9 cellular contexts compared by ENCODE assay signal in the genomic region with DNA sequence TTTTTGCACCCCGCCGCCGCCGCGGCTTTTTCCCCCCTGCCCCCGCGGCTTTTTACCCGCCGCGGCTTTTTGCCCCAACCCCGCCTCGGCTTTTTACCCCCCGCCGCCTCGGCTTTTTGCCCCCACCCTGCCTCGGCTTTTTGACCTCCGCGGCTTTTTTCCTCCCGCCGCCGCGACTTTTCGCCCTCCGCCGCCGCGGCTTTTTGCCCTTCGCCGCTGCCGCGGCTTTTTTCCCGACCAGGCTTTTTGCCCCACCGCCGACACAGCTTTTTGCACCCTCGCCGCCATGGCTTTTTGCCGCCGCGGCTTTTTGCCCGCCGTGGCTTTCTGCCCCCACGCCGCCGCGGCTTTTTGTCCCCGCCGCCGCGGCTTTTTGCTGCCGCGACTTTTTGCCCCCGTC.
DNase-seq lines count a peak whose midpoint lies in the region; ATAC-seq and TF ChIP-seq lines count a peak whose summit lies in the region.
"Had no signal": no experiment of that assay in that cellular context is flagged by ENCODE, and none has a peak within 500 bp of the region (broad histone marks: within the 10 kb centered on the region; RNA-seq: fewer than 3 reads in every experiment).

No MANE protein-coding gene starts in this region.

- H3K9me3 Mint-ChIP-seq in HFFc6, result no peaks in the 10 kb centered on the region
- peaks cover 0 to 2% (median 0%) of the 10 kb centered on the region in 7 donors for H3K9me3 Mint-ChIP-seq in naive B cell

- H3K27me3 Mint-ChIP-seq in HFFc6 (ENCODE audit: insufficient read depth), result peaks cover 2% of the 10 kb centered on the region; the same call in 1 of the 2 replicates
- peaks cover 0 to 11% (median 7%) of the 10 kb centered on the region in 3 donors for H3K27me3 Mint-ChIP-seq in naive B cell

- no peaks in the 10 kb centered on the region for H3K36me3 ChIP-seq in BE2C
- H3K36me3 ChIP-seq in A673 (ENCODE audit: insufficient read depth, low read length, poor library complexity, severe bottlenecking), result no peaks in the 10 kb centered on the region

- intact Hi-C loops in A673 (cut with micrococcal nuclease; ENCODE audit: unreplicated experiment), result no loop called here

- no peak for TF ChIP-seq CTCF in BE2C (IDR thresholded peaks at IDR 0.05; ENCODE audit: low read depth, low read length)
- TF ChIP-seq CTCF in HFFc6 (IDR thresholded peaks at IDR 0.05), result no peak
- TF ChIP-seq CTCF in astrocyte of the spinal cord (IDR thresholded peaks at IDR 0.05; ENCODE audit: low read depth, low read length), result no peak
- TF ChIP-seq CTCF in A673 (conservative IDR thresholded peaks at IDR 0.05; ENCODE audit: low read depth, low read length), result no peak

- H3K27ac Mint-ChIP-seq in HFFc6 (no peak overlapping the region), naive B cell (peak overlapping the region in 1 of 6 donors; percentile 94)

- H3K4me1 ChIP-seq in BE2C (no peaks in the 10 kb centered on the region), A673 (ENCODE audit: insufficient read depth, low read length, poor library complexity, severe bottlenecking) (no peaks in the 10 kb centered on the region)

- POLR2A ChIA-PET in A673 (lab: Charles Lee; ENCODE audit: low non-redundant PET), result no interaction called here

- H3K4me1 Mint-ChIP-seq in HFFc6 (ENCODE audit: low read depth) (no peaks in the 10 kb centered on the region), naive B cell (peaks cover 0 to 4% (median 0%) of the 10 kb centered on the region in 3 donors)

- H3K4me3 ChIP-seq in BE2C (ENCODE audit: low read depth, low read length) (peak overlapping the region; percentile 43), astrocyte of the spinal cord (ENCODE audit: low read depth, low read length) (peak overlapping the region; percentile 35), A673 (ENCODE audit: low read depth, low read length, poor library complexity, severe bottlenecking) (no peak overlapping the region)

- H3K27me3 ChIP-seq in BE2C (peaks cover 4% of the 10 kb centered on the region), A673 (replicated peaks; ENCODE audit: insufficient read depth, low read depth, low read length, poor library complexity) (peaks cover 10% of the 10 kb centered on the region)

- no peak for ATAC-seq in naive B cell (ENCODE audit: low read depth in 2 of 2)
- ATAC-seq in HG02571 (IDR thresholded peaks at IDR 0.05; ENCODE audit: unreplicated experiment), result no peak
- ATAC-seq: left colon had no signal

- in situ Hi-C loops in astrocyte of the spinal cord (cut with HindIII; ENCODE audit: low sequenced_read_pairs), result no loop called here

- CTCF ChIA-PET in A673 (lab: Charles Lee), result no interaction called here

- H3K27ac ChIP-seq in A673 (ENCODE audit: low read depth, low read length, poor library complexity, severe bottlenecking), result no peak overlapping the region

- DNase-seq in BE2C, result peak; percentile 7
- DNase-seq in HFFc6, result no peak
- DNase-seq in astrocyte of the spinal cord (ENCODE audit: low read depth, low spot score), result no peak
- DNase-seq in naive B cell, result no peak
- no peak for DNase-seq in A673 (ENCODE audit: low spot score)
- no peak for DNase-seq in NOMO-1 (lab: John Stamatoyannopoulos, UW; ENCODE audit: unreplicated experiment in 2 of 2)
- DNase-seq in NCI-H1436 treated with DMSO at 0.1 percent for 48 hours (lab: John Stamatoyannopoulos, UW), result no peak
- DNase-seq: left colon had no signal

- H3K4me3 Mint-ChIP-seq in HFFc6 (peak overlapping the region; percentile 46; the same call in 1 of the 2 replicates), naive B cell (peak overlapping the region in 7 of 8 donors; percentile 72 to 90 (median 84))

- BruUV-seq in A673 (replicated peaks; lab: Mats Ljungman, UMichigan), result no TSS peak

- H3K36me3 Mint-ChIP-seq in HFFc6 (ENCODE audit: low read depth) (no peaks in the 10 kb centered on the region), naive B cell (no peaks in the 10 kb centered on the region)

- H3K9me3 ChIP-seq in BE2C (no peaks in the 10 kb centered on the region), A673 (ENCODE audit: low read depth, low read length, poor library complexity, severe bottlenecking) (no peaks in the 10 kb centered on the region)
